ENCODE assay signal across 1 cellular context in the genomic region with DNA sequence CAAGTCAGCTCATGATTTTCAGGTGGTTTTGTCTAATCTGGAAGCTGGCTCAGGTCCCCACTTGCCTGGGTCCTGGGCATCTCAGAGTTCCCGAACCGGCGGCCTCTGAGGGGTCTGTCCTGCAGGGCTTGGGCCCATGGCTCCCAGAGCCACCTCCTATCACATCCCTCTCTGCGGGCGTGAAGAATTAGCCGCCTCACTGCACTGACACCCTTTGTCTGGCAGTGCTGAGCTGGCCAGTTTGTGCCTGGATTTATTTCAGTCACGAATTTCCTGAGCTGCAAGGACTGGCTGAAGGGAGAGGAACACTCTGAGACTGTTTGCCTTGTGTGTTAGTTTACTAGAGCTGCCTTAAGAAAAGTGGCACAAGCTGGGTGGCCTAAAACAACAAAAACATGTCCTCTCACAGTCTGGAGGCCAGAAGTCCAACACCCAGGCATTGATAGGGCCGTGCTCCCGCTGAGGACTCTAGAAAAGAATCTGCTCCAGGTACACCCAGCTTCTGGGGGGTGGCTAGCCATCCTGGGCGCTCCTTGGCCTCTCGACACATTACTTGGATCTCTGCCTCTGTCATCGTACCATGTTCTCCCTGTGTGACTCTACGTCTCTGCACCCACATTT.
TF ChIP-seq lines count a peak whose summit lies in the region.

No MANE protein-coding gene starts in this region.

TF ChIP-seq in H1, 55 proteins besides CTCF, POLR2A, EP300 and RAD21 (continued from another document):
- TF ChIP-seq ATF2 (IDR thresholded peaks at IDR 0.05; ENCODE audit: low read length) (no peak), RNF2 (IDR thresholded peaks at IDR 0.05; ENCODE audit: borderline replicate concordance, low read depth, low read length, missing control alignments, poor library complexity, severe bottlenecking) (no peak), ZNF274 (IDR thresholded peaks at IDR 0.05; ENCODE audit: borderline replicate concordance, extremely low read depth, low read length) (no peak), RFX5 (IDR thresholded peaks at IDR 0.05; ENCODE audit: borderline replicate concordance, low read depth, low read length) (no peak), NANOG (IDR thresholded peaks at IDR 0.05; ENCODE audit: insufficient read depth, low read depth, low read length, poor library complexity, severe bottlenecking) (no peak), EGR1 (IDR thresholded peaks at IDR 0.05; ENCODE audit: borderline replicate concordance, low read depth, low read length) (no peak), PHF8 (conservative IDR thresholded peaks at IDR 0.05; ENCODE audit: low read depth, low read length) (no peak), SAP30 (IDR thresholded peaks at IDR 0.05; ENCODE audit: insufficient read depth, insufficient replicate concordance, low read length) (no peak), SUZ12 (IDR thresholded peaks at IDR 0.05; ENCODE audit: low read length) (no peak), YY1 (IDR thresholded peaks at IDR 0.05; ENCODE audit: low read depth, low read length) (no peak), MAFK (IDR thresholded peaks at IDR 0.05; ENCODE audit: low read depth, low read length) (no peak), KDM4A (IDR thresholded peaks at IDR 0.05; ENCODE audit: low read depth, low read length, severe bottlenecking) (no peak), BCL11A (IDR thresholded peaks at IDR 0.05; ENCODE audit: low read depth in 2 of 2, low read length in 2 of 2) (no peak), JUND (IDR thresholded peaks at IDR 0.05; ENCODE audit: low read length) (no peak), CEBPB (IDR thresholded peaks at IDR 0.05; ENCODE audit: low read depth, low read length) (no peak)
